In genomic region chr1:196400478-196401453, GRCh38 we compare ENCODE assay signal across 10 cellular contexts.
DNase-seq lines count a peak whose midpoint lies in the region; TF ChIP-seq lines count a peak whose summit lies in the region.
"Had no signal": no experiment of that assay in that cellular context is flagged by ENCODE, and none has a peak within 500 bp of the region (broad histone marks: within the 10 kb centered on the region; RNA-seq: fewer than 3 reads in every experiment).

No MANE protein-coding gene starts in this region.

- WGBS in lower leg skin, 2 donors = 41 to 47% methylated on average over 7 of the region's 7 CpGs

- no peaks in the 10 kb centered on the region for H3K27me3 ChIP-seq in colonic mucosa

- H3K27ac ChIP-seq in colonic mucosa = no peak overlapping the region

- peak; percentile 40 for DNase-seq in AG08396 (ENCODE audit: low spot score)
- peak; percentile 64 for DNase-seq in MV-4-11 (lab: John Stamatoyannopoulos, UW)
- peak; percentile 17 for DNase-seq in colonic mucosa
- DNase-seq in lower leg skin (ENCODE audit: low spot score in 2 of 2) = peak; percentile 71 to 84
- DNase-seq in NCI-H1105 treated with DMSO at 0.1 percent for 48 hours (lab: John Stamatoyannopoulos, UW) = no peak
- DNase-seq in CD1c-positive myeloid dendritic cell (ENCODE audit: extremely low spot score) = no peak
- no peak for DNase-seq in NCI-H1092 treated with DMSO at 0.1 percent for 48 hours (lab: John Stamatoyannopoulos, UW)
- DNase-seq in NCI-H1436 (lab: John Stamatoyannopoulos, UW) = no peak
- DNase-seq: CD4-positive, CD25-positive, alpha-beta regulatory T cell; stimulated activated naive CD4-positive, alpha-beta T cell treated with Interleukin-2 at 50 U/mL for 16 hours had no signal

- no peak overlapping the region for H3K4me3 ChIP-seq in colonic mucosa
- H3K4me3 ChIP-seq in lower leg skin (ENCODE audit: low read depth, poor library complexity, severe bottlenecking) = no peak overlapping the region

- no peak overlapping the region for H3K9ac ChIP-seq in colonic mucosa (ENCODE audit: low read depth in 2 of 2, low read length in 2 of 2)

- H3K36me3 ChIP-seq in colonic mucosa = no peaks in the 10 kb centered on the region

- no peaks in the 10 kb centered on the region for H3K4me1 ChIP-seq in colonic mucosa

- TF ChIP-seq POLR2A in lower leg skin (IDR thresholded peaks at IDR 0.05) = no peak

- intact Hi-C loops in colonic mucosa (cut with DNase I) (no loop called here), lower leg skin (cut with DNase I; ENCODE audit: low total_unique reads) (no loop called here)

- no peak for TF ChIP-seq CTCF in colonic mucosa (IDR thresholded peaks at IDR 0.05)
- no peak for TF ChIP-seq CTCF in lower leg skin (IDR thresholded peaks at IDR 0.05)

- H3K9me3 ChIP-seq in colonic mucosa = no peaks in the 10 kb centered on the region

Comparison
In these comparisons a context has a peak if more than half of its experiments do, and no peak if none do; other contexts are left out.
1. DNase-seq: peak in AG08396 (single experiment), MV-4-11 (single experiment), colonic mucosa (single experiment) and lower leg skin (2 of 2); none in NCI-H1105 treated with DMSO at 0.1 percent for 48 hours (single experiment), CD1c-positive myeloid dendritic cell (single experiment), NCI-H1092 treated with DMSO at 0.1 percent for 48 hours (single experiment) and NCI-H1436 (single experiment).